27 cellular contexts compared by ENCODE assay signal in the genomic region with DNA sequence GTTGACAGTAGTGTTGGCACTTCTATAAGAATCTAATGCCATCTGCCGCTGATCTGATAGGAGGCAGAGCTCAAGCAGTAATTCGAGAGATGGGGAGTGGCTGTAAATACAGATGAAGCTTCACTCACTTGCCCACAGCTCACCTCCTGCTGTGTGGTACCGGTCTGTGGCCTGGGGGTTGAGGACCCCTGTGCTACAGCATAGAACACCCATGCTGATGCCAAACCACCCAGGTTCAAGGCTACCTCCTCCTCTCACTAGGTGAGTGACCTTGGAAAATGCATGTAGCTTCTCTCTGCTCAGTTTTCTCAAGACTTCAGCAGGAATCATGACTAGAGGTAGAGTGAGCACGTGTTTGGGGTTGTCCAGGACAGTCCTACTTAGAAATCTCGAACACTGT.
"Had no signal": no experiment of that assay in that cellular context is flagged by ENCODE, and none has a peak within 500 bp of the region (broad histone marks: within the 10 kb centered on the region; RNA-seq: fewer than 3 reads in every experiment).

No MANE protein-coding gene starts in this region.

- H3K4me1 ChIP-seq: ascending aorta, body of pancreas had no signal

- H3K4me3 ChIP-seq: ascending aorta, body of pancreas, MG63, SK-N-MC had no signal

- DNase-seq: activated B cell treated with CpG ODN at 0.5 μM for 24 hours; activated CD4-positive, alpha-beta T cell treated with anti-CD3 and anti-CD28 coated beads for 1 hour; activated CD4-positive, alpha-beta T cell treated with anti-CD3 and anti-CD28 coated beads, Interleukin-2, amount 10 ng/mL, durations not matched to agents 24 days and 14 days; activated CD4-positive, alpha-beta T cell treated with anti-CD3 and anti-CD28 coated beads, Interleukin-2, amount 50 U/mL, for 48 hours; activated CD8-positive, alpha-beta memory T cell treated with anti-CD3 and anti-CD28 coated beads, Interleukin-2, amount 10 ng/mL, durations not matched to agents 7 days and 5 days; activated effector memory CD4-positive, alpha-beta T cell treated with Interleukin-2 at 50 U/mL for 16 hours; activated naive CD4-positive, alpha-beta T cell; activated T-cell treated with anti-CD3 and anti-CD28 coated beads, Interleukin-2, amount 50 U/mL, for 24 hours; body of pancreas; MG63; MV-4-11; NCI-H1105; NCI-H1436; NCI-H187 treated with DMSO at 0.1 percent for 48 hours; NCI-H2081 treated with DMSO at 0.1 percent for 48 hours; NCI-H446; NCI-H69; OCI-M1; RPMI8226; T-cell; T-helper 2 cell; T1000 had no signal

- ATAC-seq: activated CD8-positive, alpha-beta memory T cell treated with anti-CD3 and anti-CD28 coated beads, Interleukin-2, amount 10 ng/mL, durations not matched to agents 7 days and 5 days; body of pancreas; Panc1; Right ventricle myocardium inferior; T-cell had no signal

- FAIRE-seq: TTC549 had no signal

- H3K27me3 ChIP-seq: ascending aorta, body of pancreas, MG63 had no signal

- H3K27ac ChIP-seq: ascending aorta, body of pancreas, SK-N-MC had no signal

- H3K9me3 ChIP-seq: ascending aorta, body of pancreas, MG63 had no signal

- H3K36me3 ChIP-seq: ascending aorta, MG63 had no signal
